ENCODE assay signal across 8 cellular contexts in genomic region chr20:22339091-22339881, GRCh38.
DNase-seq lines count a peak whose midpoint lies in the region; FAIRE-seq and TF ChIP-seq lines count a peak whose summit lies in the region.

No MANE protein-coding gene starts in this region.

- H3K27ac Mint-ChIP-seq in activated naive CD4-positive, alpha-beta T cell treated with anti-CD3 and anti-CD28 coated beads, Interleukin-2, amount 10 ng/mL, durations not matched to agents 7 days and 5 days, result no peak overlapping the region
- H3K27ac Mint-ChIP-seq in astrocyte (ENCODE audit: unreplicated experiment), result no peak overlapping the region

- no peak overlapping the region for H3K27ac ChIP-seq in astrocyte (ENCODE audit: low read depth, low read length)

- no peaks in the 10 kb centered on the region for H4K20me1 ChIP-seq in astrocyte (ENCODE audit: insufficient read depth, low read length)

- peak; percentile 59 for DNase-seq in activated naive CD4-positive, alpha-beta T cell treated with anti-CD3 and anti-CD28 coated beads, Interleukin-2, amount 10 ng/mL, durations not matched to agents 7 days and 5 days
- no peak for DNase-seq in activated naive CD4-positive, alpha-beta T cell (lab: John Stamatoyannopoulos, UW)
- DNase-seq in HTR-8/SVneo (ENCODE audit: insufficient read length, low spot score) (peak; percentile 31), NCI-H774 (lab: John Stamatoyannopoulos, UW) (peak; percentile 71), astrocyte (ENCODE audit: low read depth) (peak; percentile 18), iPS-NIHi11 (ENCODE audit: low spot score) (peak; percentile 47), mesenteric fat pad (ENCODE audit: low spot score) (no peak)
- peak; percentile 11 to 12 for DNase-seq in stimulated activated CD4-positive, alpha-beta T cell treated with anti-CD3 and anti-CD28 coated beads, Interleukin-4, amount 100 ng/mL, for 48 hours (ENCODE audit: low read depth in 2 of 2)

- H3K4me1 ChIP-seq in astrocyte (ENCODE audit: insufficient read depth, low read length), result no peaks in the 10 kb centered on the region

- no peaks in the 10 kb centered on the region for H3K27me3 ChIP-seq in astrocyte (ENCODE audit: insufficient read depth, low read length)

- H3K36me3 ChIP-seq in astrocyte (ENCODE audit: insufficient read depth, low read length), result no peaks in the 10 kb centered on the region

- H3K4me3 ChIP-seq in astrocyte (ENCODE audit: insufficient read depth, low read depth, low read length), result no peak overlapping the region

- no peaks in the 10 kb centered on the region for H3K9me3 Mint-ChIP-seq in activated naive CD4-positive, alpha-beta T cell treated with anti-CD3 and anti-CD28 coated beads, Interleukin-2, amount 10 ng/mL, durations not matched to agents 7 days and 5 days
- no peaks in the 10 kb centered on the region for H3K9me3 Mint-ChIP-seq in astrocyte (ENCODE audit: unreplicated experiment)

- FAIRE-seq in HTR-8/SVneo (lab: Jason Lieb, UNC), result no peak
- peak; percentile 73 for FAIRE-seq in astrocyte (lab: Jason Lieb, UNC)

- peaks cover 8% of the 10 kb centered on the region for H3K27me3 Mint-ChIP-seq in activated naive CD4-positive, alpha-beta T cell treated with anti-CD3 and anti-CD28 coated beads, Interleukin-2, amount 10 ng/mL, durations not matched to agents 7 days and 5 days
- peaks cover 42% of the 10 kb centered on the region for H3K27me3 Mint-ChIP-seq in astrocyte (ENCODE audit: low read depth, unreplicated experiment)

- no peak overlapping the region for H3K9ac ChIP-seq in astrocyte (ENCODE audit: low read length)

- CTCF ChIA-PET in activated naive CD4-positive, alpha-beta T cell treated with anti-CD3 and anti-CD28 coated beads, Interleukin-2, amount 10 ng/mL, durations not matched to agents 7 days and 5 days (lab: Charles Lee), result interaction anchor here (0.9 to 3.8 kb wide), 11 partner anchors 8 to 1269 kb away, joined by 3 to 29 read pairs (median 5); no protein-coding TSS in a partner anchor

- H3K4me2 ChIP-seq in astrocyte (ENCODE audit: low read length), result no peak overlapping the region

- H3K9me3 ChIP-seq in astrocyte (ENCODE audit: insufficient read depth, low read depth, low read length), result no peaks in the 10 kb centered on the region

- H3K79me2 ChIP-seq in astrocyte (ENCODE audit: insufficient read depth, low read length), result no peaks in the 10 kb centered on the region

- no peaks in the 10 kb centered on the region for H3K36me3 Mint-ChIP-seq in activated naive CD4-positive, alpha-beta T cell treated with anti-CD3 and anti-CD28 coated beads, Interleukin-2, amount 10 ng/mL, durations not matched to agents 7 days and 5 days
- no peaks in the 10 kb centered on the region for H3K36me3 Mint-ChIP-seq in astrocyte (ENCODE audit: low read depth, unreplicated experiment)

- no peak overlapping the region for H2AFZ ChIP-seq in astrocyte (ENCODE audit: low read depth, low read length)

- TF ChIP-seq CTCF in astrocyte (IDR thresholded peaks at IDR 0.05; ENCODE audit: insufficient read depth, low read depth, low read length), result peak; percentile 77

- no peak overlapping the region for H3K4me3 Mint-ChIP-seq in activated naive CD4-positive, alpha-beta T cell treated with anti-CD3 and anti-CD28 coated beads, Interleukin-2, amount 10 ng/mL, durations not matched to agents 7 days and 5 days
- H3K4me3 Mint-ChIP-seq in astrocyte (ENCODE audit: unreplicated experiment), result peak overlapping the region; percentile 73

- peaks cover 2% of the 10 kb centered on the region for H3K4me1 Mint-ChIP-seq in activated naive CD4-positive, alpha-beta T cell treated with anti-CD3 and anti-CD28 coated beads, Interleukin-2, amount 10 ng/mL, durations not matched to agents 7 days and 5 days
- peaks cover 16% of the 10 kb centered on the region for H3K4me1 Mint-ChIP-seq in astrocyte (ENCODE audit: low read depth, unreplicated experiment)

Comparison
In these comparisons a context has a peak if more than half of its experiments do, and no peak if none do; other contexts are left out.
1. DNase-seq: peak in activated naive CD4-positive, alpha-beta T cell treated with anti-CD3 and anti-CD28 coated beads, Interleukin-2, amount 10 ng/mL, durations not matched to agents 7 days and 5 days (single experiment), HTR-8/SVneo (single experiment), NCI-H774 (single experiment), astrocyte (single experiment), iPS-NIHi11 (single experiment) and stimulated activated CD4-positive, alpha-beta T cell treated with anti-CD3 and anti-CD28 coated beads, Interleukin-4, amount 100 ng/mL, for 48 hours (2 of 2); none in activated naive CD4-positive, alpha-beta T cell (0 of 4) and mesenteric fat pad (single experiment).